In genomic region chr17:29291163-29291752, GRCh38 we compare ENCODE assay signal across 8 cellular contexts. TPM values are rescaled to one million over a fixed set of nuclear protein-coding genes. Genes with fewer than 3 reads are reported as not detected.
DNase-seq lines count a peak whose midpoint lies in the region; FAIRE-seq and TF ChIP-seq lines count a peak whose summit lies in the region.

No MANE protein-coding gene starts in this region.

- intact Hi-C loops in MCF 10A (cut with micrococcal nuclease) (loop anchor here (1.0 to 5.0 kb wide), 3 partner anchors 49 to 142 kb away; no protein-coding TSS in a partner anchor), kidney (cut with DNase I) (no loop called here)

- peak overlapping the region; percentile 97 for H3K4me3 ChIP-seq in OCI-LY3 (ENCODE audit: low read length)
- H3K4me3 ChIP-seq in kidney (ENCODE audit: low read length in 2 of 2) = peak overlapping the region; percentile 70 to 80
- H3K4me3 ChIP-seq in stomach smooth muscle (ENCODE audit: low read length in 2 of 2) = peak overlapping the region; percentile 77 to 95

- H3K4me1 ChIP-seq in OCI-LY3 (ENCODE audit: low read length) = peaks cover 8% of the 10 kb centered on the region; the same call in 1 of the 2 replicates
- peaks cover 4 to 12% of the 10 kb centered on the region in 2 donors for H3K4me1 ChIP-seq in kidney (ENCODE audit: control insufficient read depth in 1 of 2, insufficient read depth in 1 of 2, low read depth in 1 of 2, low read length in 2 of 2)
- peaks cover 9% of the 10 kb centered on the region for H3K4me1 ChIP-seq in stomach smooth muscle (ENCODE audit: control insufficient read depth, insufficient read depth, low read length)

- H3K79me2 ChIP-seq in OCI-LY3 (ENCODE audit: low read length) = peaks cover 76% of the 10 kb centered on the region

- no TSS peak for BruUV-seq in MCF 10A (replicated peaks; lab: Mats Ljungman, UMichigan)

- H3K4me3 Mint-ChIP-seq in MCF 10A (ENCODE audit: unreplicated experiment) = peak overlapping the region; percentile 99

- H3K9me3 ChIP-seq in OCI-LY3 (ENCODE audit: insufficient read depth, low read length) (no peaks in the 10 kb centered on the region), kidney (ENCODE audit: control insufficient read depth in 1 of 2, low read length in 2 of 2) (no peaks in the 10 kb centered on the region), stomach smooth muscle (ENCODE audit: control insufficient read depth in 2 of 2, low read length in 2 of 2) (no peaks in the 10 kb centered on the region)

- CTCF ChIA-PET in MCF 10A (lab: Yijun Ruan, JAX) = interaction anchor here (0.6 to 3.1 kb wide), 18 partner anchors 11 to 516 kb away, joined by 3 to 37 read pairs (median 4); partner anchors contain the start of gene MYO18A

- POLR2A ChIA-PET in MCF 10A (lab: Yijun Ruan, JAX) = interaction anchor here (0.6 to 5.3 kb wide), 24 partner anchors 8 to 1230 kb away, joined by 3 to 83 read pairs (median 5); partner anchors contain the start of genes MYO18A, PHF12 and TAOK1

- H3K27ac ChIP-seq in OCI-LY3 (ENCODE audit: low read length) = peak overlapping the region; percentile 95
- peak overlapping the region; percentile 22 to 96 for H3K27ac ChIP-seq in kidney (ENCODE audit: low read depth in 2 of 2, low read length in 2 of 2)
- H3K27ac ChIP-seq in stomach smooth muscle (ENCODE audit: low read length) = no peak overlapping the region

- no peak overlapping the region for H2AFZ ChIP-seq in OCI-LY3 (ENCODE audit: low read depth, low read length)

- peak overlapping the region; percentile 61 for H3K27ac Mint-ChIP-seq in MCF 10A (ENCODE audit: low read depth, unreplicated experiment)

- H3K4me2 ChIP-seq in OCI-LY3 (ENCODE audit: low read length) = peak overlapping the region; percentile 94

- peaks cover 67% of the 10 kb centered on the region for H3K36me3 Mint-ChIP-seq in MCF 10A (ENCODE audit: insufficient read depth, unreplicated experiment)

- H3K36me3 ChIP-seq in OCI-LY3 (replicated peaks; ENCODE audit: low read depth, low read length) (peaks cover 42% of the 10 kb centered on the region), kidney (ENCODE audit: control insufficient read depth in 1 of 2, insufficient read depth in 2 of 2, low read length in 2 of 2) (peaks cover 12% of the 10 kb centered on the region in 2 donors), stomach smooth muscle (ENCODE audit: control insufficient read depth in 2 of 2, insufficient read depth in 2 of 2, low read length in 2 of 2) (peaks cover 12% of the 10 kb centered on the region in 2 donors)

- TF ChIP-seq CTCF in OCI-LY3 (IDR thresholded peaks at IDR 0.05; ENCODE audit: low read depth, low read length) = peak; percentile 77
- TF ChIP-seq CTCF in MCF 10A (IDR thresholded peaks at IDR 0.05; ENCODE audit: unreplicated experiment) = peak; percentile 51
- TF ChIP-seq CTCF in kidney (IDR thresholded peaks at IDR 0.05; ENCODE audit: borderline replicate concordance, extremely low read depth, insufficient read depth) = peak; percentile 61

- H3K9me3 Mint-ChIP-seq in MCF 10A (ENCODE audit: unreplicated experiment) = no peaks in the 10 kb centered on the region

- H3K4me1 Mint-ChIP-seq in MCF 10A (ENCODE audit: insufficient read depth, unreplicated experiment) = peaks cover 29% of the 10 kb centered on the region

- FAIRE-seq in kidney (lab: Jason Lieb, UNC) = peak; percentile 52

- no peaks in the 10 kb centered on the region for H3K27me3 ChIP-seq in OCI-LY3 (ENCODE audit: low read depth, low read length)
- H3K27me3 ChIP-seq in stomach smooth muscle (ENCODE audit: control insufficient read depth in 1 of 2, insufficient read depth in 2 of 2, low read length in 2 of 2) = no peaks in the 10 kb centered on the region

- DNase-seq in NCI-H1417 (lab: John Stamatoyannopoulos, UW) (peak; percentile 30 to 76 (median 56)), NCI-H1417 treated with DMSO at 0.1 percent for 48 hours (lab: John Stamatoyannopoulos, UW) (no peak), HuH-7.5 (ENCODE audit: low spot score) (peak; percentile 58), MCF 10A (ENCODE audit: unreplicated experiment) (peak; percentile 83), kidney (no peak)
- DNase-seq in activated effector memory CD4-positive, alpha-beta T cell treated with Interleukin-2 at 50 U/mL for 16 hours = no peak

- H4K20me1 ChIP-seq in OCI-LY3 (ENCODE audit: insufficient read depth, low read length) = peaks cover 58% of the 10 kb centered on the region

- no peaks in the 10 kb centered on the region for H3K27me3 Mint-ChIP-seq in MCF 10A (ENCODE audit: insufficient read depth, unreplicated experiment)

- H3K9ac ChIP-seq in OCI-LY3 (ENCODE audit: low read length) = peak overlapping the region; percentile 99
- peak overlapping the region; percentile 46 to 64 for H3K9ac ChIP-seq in kidney (ENCODE audit: low read length in 2 of 2)
- peak overlapping the region in 1 of 2 donors; percentile 99 for H3K9ac ChIP-seq in stomach smooth muscle (ENCODE audit: low read length in 2 of 2)

RNA-seq across cellular contexts. Expression of gene NUFIP2, which starts 2.7 kb away (rescaled TPM):
- total RNA-seq in MCF 10A (2022) = 78.6 and 88.0 TPM in 2 replicates
- total RNA-seq in kidney = 52.3 TPM
- polyA plus RNA-seq in kidney (ENCODE audit: insufficient read depth, low read depth, low replicate concordance) = 7.6 TPM

RNA-seq across cellular contexts. Expression of gene CRYBA1, which starts 44.6 kb away (rescaled TPM):
- total RNA-seq in MCF 10A (2022) (not detected in 2 replicates), kidney (not detected)
- not detected for polyA plus RNA-seq in kidney (ENCODE audit: insufficient read depth, low read depth, low replicate concordance)

Comparison
In these comparisons a context has a peak if more than half of its experiments do, and no peak if none do; other contexts are left out.
1. DNase-seq: peak in NCI-H1417 (3 of 3), HuH-7.5 (single experiment) and MCF 10A (single experiment); none in NCI-H1417 treated with DMSO at 0.1 percent for 48 hours (single experiment), kidney (single experiment) and activated effector memory CD4-positive, alpha-beta T cell treated with Interleukin-2 at 50 U/mL for 16 hours (single experiment).
2. Peak in every context shown above with its lines, with median percentiles within 50 percentile points of each other: H3K4me3 ChIP-seq and CTCF ChIP-seq.